15 cellular contexts compared by ENCODE assay signal in genomic region chr20:43993552-43993951, GRCh38.
A peak's percentile ranks its signal among the peaks of the same experiment; 100 is the strongest.
DNase-seq lines count a peak whose midpoint lies in the region; ATAC-seq and TF ChIP-seq lines count a peak whose summit lies in the region.
"Had no signal": no experiment of that assay in that cellular context is flagged by ENCODE, and none has a peak within 500 bp of the region (broad histone marks: within the 10 kb centered on the region; RNA-seq: fewer than 3 reads in every experiment).

No MANE protein-coding gene starts in this region.

- H3K27me3 ChIP-seq in PC-3 (ENCODE audit: low read length): no peaks in the 10 kb centered on the region

- H3K9me2 ChIP-seq in PC-3 (replicated peaks; ENCODE audit: low read length): no peaks in the 10 kb centered on the region

- H3K4me3 ChIP-seq in HEK293 (ENCODE audit: low read depth, low read length) (no peak overlapping the region), PC-3 (ENCODE audit: low read length) (no peak overlapping the region), fibroblast of pulmonary artery (replicated peaks; ENCODE audit: low read depth, low read length) (no peak overlapping the region)
- H3K4me3 ChIP-seq: GM12878, HAP-1 had no signal

- peak; percentile 48 for DNase-seq in EH (ENCODE audit: low read depth)
- peak; percentile 18 for DNase-seq in PC-3
- DNase-seq in fibroblast of pulmonary artery (ENCODE audit: low read depth): peak; percentile 20
- DNase-seq in NCI-H1048 (lab: John Stamatoyannopoulos, UW): no peak
- DNase-seq in germinal center (ENCODE audit: low spot score): no peak
- no peak for DNase-seq in CD1c-positive myeloid dendritic cell (ENCODE audit: extremely low spot score)
- DNase-seq: C1 segment of cervical spinal cord; CD8-positive, alpha-beta T cell; COR-L47; GOT3 had no signal

- CTCF ChIA-PET in HEK293 (lab: Yijun Ruan, JAX): interaction anchor here (0.9 to 1.7 kb wide), 2 partner anchors 10 to 87 kb away, joined by 3 to 5 read pairs; no protein-coding TSS in a partner anchor
- CTCF ChIA-PET in PC-3 (lab: Charles Lee): no interaction called here

- H3K79me2 ChIP-seq in PC-3 (ENCODE audit: low read length): no peaks in the 10 kb centered on the region

- H3K4me1 ChIP-seq in HEK293 (ENCODE audit: control insufficient read depth, insufficient read depth, low read length) (no peaks in the 10 kb centered on the region), PC-3 (ENCODE audit: insufficient read depth, low read length) (peaks cover 11% of the 10 kb centered on the region)
- H3K4me1 ChIP-seq: HAP-1 had no signal

- H4K20me1 ChIP-seq in PC-3 (ENCODE audit: low read length): no peaks in the 10 kb centered on the region

- H3F3A ChIP-seq in PC-3 (ENCODE audit: low read length, unreplicated experiment): no peaks in the 10 kb centered on the region

- no peak overlapping the region for H3K9ac ChIP-seq in PC-3 (ENCODE audit: low read length)

- TF ChIP-seq CTCF in HEK293 (tag by site-specific recombination; IDR thresholded peaks at IDR 0.05) (no peak), PC-3 (conservative IDR thresholded peaks at IDR 0.05; ENCODE audit: low read depth, low read length) (no peak), fibroblast of pulmonary artery (IDR thresholded peaks at IDR 0.05; ENCODE audit: low read length, missing control alignments) (no peak)

- ATAC-seq in PC-3 (no peak), GM18870 (IDR thresholded peaks at IDR 0.05; ENCODE audit: unreplicated experiment) (no peak)
- ATAC-seq: CD8-positive, alpha-beta T cell; GM12878; HepG2 had no signal

- BruUV-seq in PC-3 (replicated peaks; lab: Mats Ljungman, UMichigan): no TSS peak

- intact Hi-C loops in PC-3 (cut with micrococcal nuclease): no loop called here

- H3K36me3 ChIP-seq in HEK293 (ENCODE audit: control insufficient read depth in 2 of 2, insufficient read depth in 1 of 2, low read length in 2 of 2) (no peaks in the 10 kb centered on the region), PC-3 (ENCODE audit: low read depth, low read length) (no peaks in the 10 kb centered on the region)
- H3K36me3 ChIP-seq: HAP-1 had no signal

- H2AFZ ChIP-seq in PC-3 (ENCODE audit: low read length): no peak overlapping the region

- POLR2A ChIA-PET in HEK293 (lab: Yijun Ruan, JAX) (no interaction called here), PC-3 (lab: Charles Lee; ENCODE audit: unreplicated experiment) (no interaction called here)

- no peak overlapping the region for H3K4me2 ChIP-seq in PC-3 (ENCODE audit: low read length)

- H3K9me3 ChIP-seq in HEK293 (ENCODE audit: control insufficient read depth, insufficient read depth, low read depth, low read length) (no peaks in the 10 kb centered on the region), PC-3 (ENCODE audit: low read length) (no peaks in the 10 kb centered on the region)
- H3K9me3 ChIP-seq: HAP-1 had no signal

- H3K27ac ChIP-seq in HEK293 (ENCODE audit: extremely low read depth, low read depth, low read length) (no peak overlapping the region), PC-3 (ENCODE audit: low read length) (no peak overlapping the region)

TF ChIP-seq in HEK293, 187 proteins besides CTCF, POLR2A, EP300 and RAD21:
- TF ChIP-seq FEZF1 (tag by site-specific recombination; IDR thresholded peaks at IDR 0.05): no peak
- peak; percentile 42 for TF ChIP-seq ZBTB44 (tag by site-specific recombination; IDR thresholded peaks at IDR 0.05)
- TF ChIP-seq ZNF48 (tag by site-specific recombination; IDR thresholded peaks at IDR 0.05): no peak
- TF ChIP-seq ZFHX2 (tag by site-specific recombination; conservative IDR thresholded peaks at IDR 0.05): no peak
- no peak for TF ChIP-seq ZNF174 (tag by site-specific recombination; IDR thresholded peaks at IDR 0.05)

Comparison
In these comparisons a context has a peak if more than half of its experiments do, and no peak if none do; other contexts are left out.
1. DNase-seq: peak in EH (single experiment), PC-3 (single experiment) and fibroblast of pulmonary artery (single experiment); none in NCI-H1048 (single experiment), germinal center (single experiment) and CD1c-positive myeloid dendritic cell (single experiment).